Comparison of ENCODE assay signal across 1 cellular context in the genomic region with DNA sequence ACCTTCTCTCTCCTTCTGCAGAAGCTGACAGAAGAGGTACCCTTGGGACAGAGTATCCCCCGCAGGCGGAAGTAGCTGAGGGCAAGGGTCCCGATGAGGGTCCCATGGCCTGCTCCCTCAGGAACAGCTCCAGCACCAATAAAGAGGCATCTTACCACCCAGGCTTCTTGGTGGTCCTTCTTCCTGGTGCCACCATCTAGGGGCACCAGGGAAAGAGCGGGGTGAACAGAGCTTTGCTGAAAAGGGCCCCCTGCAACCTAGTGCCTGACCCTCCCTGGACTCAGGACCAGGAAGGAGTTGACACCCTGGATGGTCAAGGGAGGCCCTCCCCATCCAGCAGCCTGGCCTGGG.
TF ChIP-seq lines count a peak whose summit lies in the region.

No MANE protein-coding gene starts in this region.

TF ChIP-seq in WTC11, 78 proteins besides CTCF, POLR2A, EP300 and RAD21 (continued from another document):
- no peak for TF ChIP-seq FOXP1 (CRISPR knock-in tag; IDR thresholded peaks at IDR 0.05; ENCODE audit: borderline replicate concordance)
- no peak for TF ChIP-seq NR1H2 (CRISPR knock-in tag; IDR thresholded peaks at IDR 0.05)
